Comparison of ENCODE assay signal across 16 cellular contexts in the genomic region with DNA sequence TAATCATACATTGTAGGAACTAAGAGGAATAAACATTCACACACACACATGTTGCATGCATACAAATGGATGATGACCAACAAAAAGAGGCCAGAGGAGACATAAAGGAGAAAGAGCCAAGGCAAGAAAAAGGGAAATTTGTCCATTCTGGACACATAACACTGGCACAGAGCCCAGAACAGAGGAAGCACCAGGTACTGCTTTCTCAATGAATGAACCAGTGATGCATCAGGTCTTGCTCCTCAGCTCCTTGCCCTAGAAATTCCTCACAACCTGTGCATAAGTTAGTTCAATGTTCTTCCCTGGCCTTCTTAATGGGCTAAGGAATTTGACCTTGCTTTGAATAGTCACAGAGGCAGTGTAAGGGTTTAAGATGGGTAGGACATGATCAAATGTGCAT.
"Had no signal": no experiment of that assay in that cellular context is flagged by ENCODE, and none has a peak within 500 bp of the region (broad histone marks: within the 10 kb centered on the region; RNA-seq: fewer than 3 reads in every experiment).

No MANE protein-coding gene starts in this region.

- H3K27me3 ChIP-seq: neural progenitor cell, transverse colon had no signal

- H3K9me3 Mint-ChIP-seq: activated naive CD4-positive, alpha-beta T cell treated with anti-CD3 and anti-CD28 coated beads, Interleukin-2, amount 50 U/mL, for 72 hours; central memory CD8-positive, alpha-beta T cell; endodermal cell; neural progenitor cell had no signal

- H3K36me3 Mint-ChIP-seq: activated naive CD4-positive, alpha-beta T cell treated with anti-CD3 and anti-CD28 coated beads, Interleukin-2, amount 50 U/mL, for 72 hours; naive thymus-derived CD4-positive, alpha-beta T cell; neural progenitor cell had no signal

- H3K4me3 ChIP-seq: coronary artery, neural progenitor cell, transverse colon had no signal

- H3K4me1 ChIP-seq: neural progenitor cell, transverse colon had no signal

- ATAC-seq: activated CD8-positive, alpha-beta T cell treated with anti-CD3 and anti-CD28 coated beads, Interleukin-2, amount 10 ng/mL, durations not matched to agents 7 days and 5 days; activated naive CD4-positive, alpha-beta T cell treated with anti-CD3 and anti-CD28 coated beads, Interleukin-2, amount 50 U/mL, for 72 hours; naive thymus-derived CD4-positive, alpha-beta T cell; stimulated activated naive CD8-positive, alpha-beta T cell treated with anti-CD3 and anti-CD28 coated beads, Interleukin-15, Interleukin-2, amounts not matched to agents 100 U/mL and 50 U/mL, for 24 hours had no signal

- H3K36me3 ChIP-seq: neural progenitor cell, transverse colon had no signal

- H3K27ac ChIP-seq: coronary artery, neural progenitor cell, transverse colon had no signal

- H3K4me1 Mint-ChIP-seq: central memory CD8-positive, alpha-beta T cell; naive thymus-derived CD4-positive, alpha-beta T cell had no signal

- H3K4me3 Mint-ChIP-seq: activated CD8-positive, alpha-beta T cell treated with anti-CD3 and anti-CD28 coated beads, Interleukin-2, amount 10 ng/mL, durations not matched to agents 7 days and 5 days; central memory CD8-positive, alpha-beta T cell; endodermal cell; naive thymus-derived CD4-positive, alpha-beta T cell; neural progenitor cell had no signal

- H3K27ac Mint-ChIP-seq: activated CD8-positive, alpha-beta T cell treated with anti-CD3 and anti-CD28 coated beads, Interleukin-2, amount 10 ng/mL, durations not matched to agents 7 days and 5 days; activated naive CD4-positive, alpha-beta T cell treated with anti-CD3 and anti-CD28 coated beads, Interleukin-2, amount 50 U/mL, for 72 hours; endodermal cell; naive thymus-derived CD4-positive, alpha-beta T cell; neural progenitor cell had no signal

- H3K27me3 Mint-ChIP-seq: central memory CD8-positive, alpha-beta T cell had no signal

- H3K9me3 ChIP-seq: transverse colon had no signal

- DNase-seq: activated CD4-positive, alpha-beta T cell treated with anti-CD3 and anti-CD28 coated beads for 1 hour; activated CD4-positive, alpha-beta T cell treated with anti-CD3 and anti-CD28 coated beads, Interleukin-2, amount 50 U/mL, for 1 hour; activated CD8-positive, alpha-beta T cell treated with anti-CD3 and anti-CD28 coated beads, Interleukin-2, amount 10 ng/mL, durations not matched to agents 7 days and 5 days; endodermal cell; naive thymus-derived CD4-positive, alpha-beta T cell; retina; stimulated activated CD4-positive, alpha-beta T cell treated with anti-CD3 and anti-CD28 coated beads, Interleukin-12 subunit alpha, Interleukin-12 subunit beta, amount 100 ng/mL, for 4 hours; stimulated activated CD4-positive, alpha-beta T cell treated with anti-CD3 and anti-CD28 coated beads, Interleukin-4, amount 100 ng/mL, for 4 hours; stimulated activated naive CD8-positive, alpha-beta T cell treated with anti-CD3 and anti-CD28 coated beads, Interleukin-15, Interleukin-2, amounts not matched to agents 100 U/mL and 50 U/mL, for 24 hours; substantia nigra; T-helper 9 cell; transverse colon had no signal
